ENCODE assay signal across 27 cellular contexts in the genomic region with DNA sequence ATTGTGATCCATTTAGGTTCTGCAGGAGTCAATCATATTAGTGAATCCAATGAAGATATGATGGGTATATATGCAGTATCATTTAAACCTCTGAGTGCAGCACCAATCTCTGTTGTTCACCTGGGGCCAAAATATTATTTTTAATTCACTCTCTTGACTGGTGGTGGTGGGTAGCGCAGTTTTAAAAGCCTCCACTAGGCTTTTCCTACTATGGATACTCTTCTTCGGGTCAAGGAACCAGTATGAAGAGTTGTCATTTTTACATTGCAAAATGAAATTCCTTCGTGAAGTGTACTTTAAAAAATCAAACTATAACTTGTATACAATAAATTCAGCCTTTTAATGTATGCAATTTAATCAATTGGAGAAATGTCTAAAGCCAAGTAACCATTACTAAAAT. TPM values are rescaled to one million over a fixed set of nuclear protein-coding genes. Genes with fewer than 3 reads are reported as not detected.
"Had no signal": no experiment of that assay in that cellular context is flagged by ENCODE, and none has a peak within 500 bp of the region (broad histone marks: within the 10 kb centered on the region; RNA-seq: fewer than 3 reads in every experiment).

No MANE protein-coding gene starts in this region.

- H3K27ac Mint-ChIP-seq: activated CD8-positive, alpha-beta memory T cell treated with anti-CD3 and anti-CD28 coated beads, Interleukin-2, amount 10 ng/mL, durations not matched to agents 7 days and 5 days; activated naive CD4-positive, alpha-beta T cell treated with anti-CD3 and anti-CD28 coated beads, Interleukin-2, amount 50 U/mL, for 24 hours; activated T-cell treated with anti-CD3 and anti-CD28 coated beads, Interleukin-2, amount 50 U/mL, for 24 hours; activated T-helper 1 cell treated with anti-CD3 and anti-CD28 coated beads, Interleukin-12 subunit alpha, Interleukin-12 subunit beta, Interleukin-2, Interleukin-4 antibody, amounts not matched to agents 30 ng/mL and 10 ng/mL and 1 ng/mL, durations not matched to agents 14 hours and 24 hours and 36 hours; T-helper 1 cell treated with Interleukin-12 subunit alpha and Interleukin-12 subunit beta and Interleukin-4 antibody, amounts not matched to agents 30 μg/mL and 1 μg/mL, for 36 hours had no signal

- H3K36me3 Mint-ChIP-seq: activated CD8-positive, alpha-beta memory T cell treated with anti-CD3 and anti-CD28 coated beads, Interleukin-2, amount 10 ng/mL, durations not matched to agents 7 days and 5 days; activated naive CD4-positive, alpha-beta T cell treated with anti-CD3 and anti-CD28 coated beads, Interleukin-2, amount 50 U/mL, for 24 hours had no signal

- H3K4me3 ChIP-seq: ascending aorta, body of pancreas, MG63, Peyer's patch had no signal

- H3K9me3 ChIP-seq: ascending aorta, body of pancreas, MG63, Peyer's patch had no signal

- H3K36me3 ChIP-seq: ascending aorta, MG63, Peyer's patch had no signal

- ATAC-seq: activated CD8-positive, alpha-beta memory T cell treated with anti-CD3 and anti-CD28 coated beads, Interleukin-2, amount 10 ng/mL, durations not matched to agents 7 days and 5 days; body of pancreas had no signal

- DNase-seq: activated CD4-positive, alpha-beta T cell treated with anti-CD3 and anti-CD28 coated beads for 48 hours; activated CD4-positive, alpha-beta T cell treated with anti-CD3 and anti-CD28 coated beads, Interleukin-2, amount 50 U/mL, for 4 hours; activated CD4-positive, CD25-positive, alpha-beta regulatory T cell treated with anti-CD3 and anti-CD28 coated beads, Interleukin-2, amount 50 U/mL, for 72 hours; activated CD8-positive, alpha-beta memory T cell treated with anti-CD3 and anti-CD28 coated beads, Interleukin-2, amount 10 ng/mL, durations not matched to agents 7 days and 5 days; activated effector memory CD4-positive, alpha-beta T cell treated with Interleukin-2 at 50 U/mL for 16 hours; activated naive CD4-positive, alpha-beta T cell; activated T-cell treated with anti-CD3 and anti-CD28 coated beads, Interleukin-2, amount 50 U/mL, for 24 hours; body of pancreas; central memory CD4-positive, alpha-beta T cell; MG63; MV-4-11; NCI-H1092 treated with DMSO at 0.1 percent for 48 hours; NCI-H1417 treated with DMSO at 0.1 percent for 48 hours; NCI-H1694; NCI-H2029 treated with DMSO at 0.1 percent for 48 hours; NCI-H345; NCI-H510A treated with DMSO at 0.1 percent for 48 hours; NCI-H69; NK-92 treated with Interleukin-12 subunit alpha and Interleukin-12 subunit beta, amount 100 ng/mL, for 24 hours; Peyer's patch; SHP77 treated with DMSO at 0.1 percent for 48 hours had no signal

- H3K27ac ChIP-seq: ascending aorta, body of pancreas, Peyer's patch had no signal

- H3K4me1 ChIP-seq: ascending aorta, body of pancreas, Peyer's patch had no signal

- H3K4me1 Mint-ChIP-seq: activated CD8-positive, alpha-beta memory T cell treated with anti-CD3 and anti-CD28 coated beads, Interleukin-2, amount 10 ng/mL, durations not matched to agents 7 days and 5 days; activated naive CD4-positive, alpha-beta T cell treated with anti-CD3 and anti-CD28 coated beads, Interleukin-2, amount 50 U/mL, for 24 hours had no signal

- H3K27me3 ChIP-seq: ascending aorta, body of pancreas, MG63, Peyer's patch had no signal

- H3K9me3 Mint-ChIP-seq: activated naive CD4-positive, alpha-beta T cell treated with anti-CD3 and anti-CD28 coated beads, Interleukin-2, amount 50 U/mL, for 24 hours; activated T-cell treated with anti-CD3 and anti-CD28 coated beads, Interleukin-2, amount 50 U/mL, for 24 hours; activated T-helper 1 cell treated with anti-CD3 and anti-CD28 coated beads, Interleukin-12 subunit alpha, Interleukin-12 subunit beta, Interleukin-2, Interleukin-4 antibody, amounts not matched to agents 30 ng/mL and 10 ng/mL and 1 ng/mL, durations not matched to agents 14 hours and 24 hours and 36 hours; T-helper 1 cell treated with Interleukin-12 subunit alpha and Interleukin-12 subunit beta and Interleukin-4 antibody, amounts not matched to agents 30 μg/mL and 1 μg/mL, for 36 hours had no signal

- H3K4me3 Mint-ChIP-seq: activated CD8-positive, alpha-beta memory T cell treated with anti-CD3 and anti-CD28 coated beads, Interleukin-2, amount 10 ng/mL, durations not matched to agents 7 days and 5 days; activated naive CD4-positive, alpha-beta T cell treated with anti-CD3 and anti-CD28 coated beads, Interleukin-2, amount 50 U/mL, for 24 hours; activated T-cell treated with anti-CD3 and anti-CD28 coated beads, Interleukin-2, amount 50 U/mL, for 24 hours; activated T-helper 1 cell treated with anti-CD3 and anti-CD28 coated beads, Interleukin-12 subunit alpha, Interleukin-12 subunit beta, Interleukin-2, Interleukin-4 antibody, amounts not matched to agents 30 ng/mL and 10 ng/mL and 1 ng/mL, durations not matched to agents 14 hours and 24 hours and 36 hours; T-helper 1 cell treated with Interleukin-12 subunit alpha and Interleukin-12 subunit beta and Interleukin-4 antibody, amounts not matched to agents 30 μg/mL and 1 μg/mL, for 36 hours had no signal

RNA-seq across cellular contexts. Expression of a gene that starts 56.5 kb away (rescaled TPM):
- total RNA-seq: activated CD8-positive, alpha-beta memory T cell treated with anti-CD3 and anti-CD28 coated beads, Interleukin-2, amount 10 ng/mL, durations not matched to agents 7 days and 5 days; activated T-helper 1 cell treated with anti-CD3 and anti-CD28 coated beads, Interleukin-12 subunit alpha, Interleukin-12 subunit beta, Interleukin-2, Interleukin-4 antibody, amounts not matched to agents 30 ng/mL and 10 ng/mL and 1 ng/mL, durations not matched to agents 14 hours and 24 hours and 36 hours; body of pancreas; bronchial epithelial cell; Peyer's patch; SK-MEL-5 had no signal
